ENCODE assay signal across 3 cellular contexts in genomic region chr2:27554451-27554850, GRCh38. TPM values are rescaled to one million over a fixed set of nuclear protein-coding genes. Genes with fewer than 3 reads are reported as not detected.
"Had no signal": no experiment of that assay in that cellular context is flagged by ENCODE, and none has a peak within 500 bp of the region (broad histone marks: within the 10 kb centered on the region; RNA-seq: fewer than 3 reads in every experiment).

No MANE protein-coding gene starts in this region.

RNA-seq across cellular contexts. Expression of gene GCKR, which starts 57.8 kb away (rescaled TPM):
- total RNA-seq: natural killer cell, smooth muscle cell, transverse colon had no signal

RNA-seq across cellular contexts. Expression of gene FNDC4, which starts 59.5 kb away (rescaled TPM):
- total RNA-seq: natural killer cell had no signal
